21 cellular contexts compared by ENCODE assay signal in the genomic region with DNA sequence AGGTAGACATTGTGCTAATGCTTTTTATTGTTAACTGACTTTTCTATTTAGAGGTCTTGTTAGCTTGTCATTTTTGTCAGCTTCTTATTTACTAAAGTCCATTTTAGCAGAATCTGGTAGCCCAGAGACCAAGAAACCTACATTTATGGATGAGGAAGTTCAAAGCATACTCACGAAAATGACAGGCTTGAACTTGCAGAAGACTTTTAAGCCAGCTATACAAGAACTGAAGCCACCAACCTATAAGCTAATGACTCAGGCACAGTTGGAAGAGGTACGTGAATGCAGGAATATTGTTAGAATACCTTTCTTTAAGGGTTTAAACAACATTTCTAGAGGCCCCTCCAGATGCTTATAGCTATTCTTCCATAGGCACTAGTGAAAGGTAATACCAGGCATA. TPM values are rescaled to one million over a fixed set of nuclear protein-coding genes. Genes with fewer than 3 reads are reported as not detected.
A peak's percentile ranks its signal among the peaks of the same experiment; 100 is the strongest.
DNase-seq lines count a peak whose midpoint lies in the region; ATAC-seq and TF ChIP-seq lines count a peak whose summit lies in the region.
"Had no signal": no experiment of that assay in that cellular context is flagged by ENCODE, and none has a peak within 500 bp of the region (broad histone marks: within the 10 kb centered on the region; RNA-seq: fewer than 3 reads in every experiment).

No MANE protein-coding gene starts in this region.

- no peak overlapping the region for H3K4me3 Mint-ChIP-seq in activated T-cell treated with anti-CD3 and anti-CD28 coated beads, Interleukin-2, amount 50 U/mL, for 24 hours
- H3K4me3 Mint-ChIP-seq in activated CD8-positive, alpha-beta T cell treated with anti-CD3 and anti-CD28 coated beads for 36 hours = no peak overlapping the region
- H3K4me3 Mint-ChIP-seq: B cell; CD4-positive, CD25-positive, alpha-beta regulatory T cell; CD8-positive, alpha-beta T cell; HFFc6 had no signal

- TF ChIP-seq POLR2A in tibial nerve (IDR thresholded peaks at IDR 0.05) = no peak

- peaks cover 2% of the 10 kb centered on the region for H3K9me3 Mint-ChIP-seq in activated T-cell treated with anti-CD3 and anti-CD28 coated beads, Interleukin-2, amount 50 U/mL, for 24 hours
- no peaks in the 10 kb centered on the region for H3K9me3 Mint-ChIP-seq in activated CD8-positive, alpha-beta T cell treated with anti-CD3 and anti-CD28 coated beads for 36 hours
- H3K9me3 Mint-ChIP-seq: CD8-positive, alpha-beta T cell; HFFc6 had no signal

- intact Hi-C loops in activated CD8-positive, alpha-beta T cell treated with anti-CD3 and anti-CD28 coated beads for 36 hours (cut with micrococcal nuclease) = no loop called here

- H3K4me3 ChIP-seq in tibial nerve = no peak overlapping the region
- H3K4me3 ChIP-seq: BLaER1, GM12878, HAP-1 had no signal

- 95 to 98% methylated on average over 2 of the region's 2 CpGs for WGBS in tibial nerve, 2 donors

- peaks cover 0 to 58% (median 12%) of the 10 kb centered on the region in 3 donors for H3K36me3 ChIP-seq in tibial nerve

- TF ChIP-seq CTCF in activated CD8-positive, alpha-beta T cell treated with anti-CD3 and anti-CD28 coated beads for 36 hours (IDR thresholded peaks at IDR 0.05) = no peak
- TF ChIP-seq CTCF in tibial nerve (IDR thresholded peaks at IDR 0.05) = no peak

- H3K4me1 Mint-ChIP-seq in activated T-cell treated with anti-CD3 and anti-CD28 coated beads, Interleukin-2, amount 50 U/mL, for 24 hours (ENCODE audit: low read depth) = peaks cover 16% of the 10 kb centered on the region
- H3K4me1 Mint-ChIP-seq in activated CD8-positive, alpha-beta T cell treated with anti-CD3 and anti-CD28 coated beads for 36 hours (ENCODE audit: low read depth) = peaks cover 12% of the 10 kb centered on the region

- H3K27ac Mint-ChIP-seq in activated T-cell treated with anti-CD3 and anti-CD28 coated beads, Interleukin-2, amount 50 U/mL, for 24 hours = peak overlapping the region; percentile 51
- H3K27ac Mint-ChIP-seq in activated CD8-positive, alpha-beta T cell treated with anti-CD3 and anti-CD28 coated beads for 36 hours = no peak overlapping the region
- H3K27ac Mint-ChIP-seq: B cell; CD4-positive, CD25-positive, alpha-beta regulatory T cell; CD8-positive, alpha-beta T cell; HFFc6 had no signal

- H3K4me1 ChIP-seq in tibial nerve = peaks cover 0 to 34% (median 11%) of the 10 kb centered on the region in 4 donors

- H3K27me3 Mint-ChIP-seq in activated T-cell treated with anti-CD3 and anti-CD28 coated beads, Interleukin-2, amount 50 U/mL, for 24 hours = no peaks in the 10 kb centered on the region
- H3K27me3 Mint-ChIP-seq in activated CD8-positive, alpha-beta T cell treated with anti-CD3 and anti-CD28 coated beads for 36 hours = no peaks in the 10 kb centered on the region

- CTCF ChIA-PET in activated CD8-positive, alpha-beta T cell treated with anti-CD3 and anti-CD28 coated beads for 36 hours (lab: Charles Lee) = interaction anchor here (3.1 kb wide), 1 partner anchor 17 kb away, joined by 14 read pairs; no protein-coding TSS in a partner anchor

- no peak for DNase-seq in activated T-cell treated with anti-CD3 and anti-CD28 coated beads, Interleukin-2, amount 50 U/mL, for 24 hours
- no peak for DNase-seq in activated T-cell treated with anti-CD3 and anti-CD28 coated beads, Interleukin-2, amount 50 U/mL, for 48 hours
- no peak for DNase-seq in DMS79 (lab: John Stamatoyannopoulos, UW)
- DNase-seq in activated CD8-positive, alpha-beta T cell treated with anti-CD3 and anti-CD28 coated beads for 36 hours = no peak
- DNase-seq in tibial nerve (ENCODE audit: low spot score in 2 of 2) = no peak
- DNase-seq: Caco-2; CD4-positive, CD25-positive, alpha-beta regulatory T cell; CD8-positive, alpha-beta T cell; DMS153; EL; GDM1; GOT3; HFFc6 had no signal

- TF ChIP-seq EP300 in tibial nerve (IDR thresholded peaks at IDR 0.05) = no peak

- POLR2A ChIA-PET in activated CD8-positive, alpha-beta T cell treated with anti-CD3 and anti-CD28 coated beads for 36 hours (lab: Charles Lee) = interaction anchor here (0.7 to 1.0 kb wide), 2 partner anchors 10 to 36 kb away, joined by 3 to 5 read pairs; no protein-coding TSS in a partner anchor

- H3K27ac ChIP-seq in cingulate gyrus (ENCODE audit: low read depth, low read length) (peak overlapping the region; percentile 33), tibial nerve (no peak overlapping the region)
- H3K27ac ChIP-seq: 22Rv1, BLaER1, C4-2B had no signal

- H3K9me3 ChIP-seq in tibial nerve = no peaks in the 10 kb centered on the region
- H3K9me3 ChIP-seq: BLaER1, Caco-2, HAP-1 had no signal

- H3K27me3 ChIP-seq in tibial nerve = no peaks in the 10 kb centered on the region
- H3K27me3 ChIP-seq: BLaER1 had no signal

- H3K36me3 Mint-ChIP-seq in activated T-cell treated with anti-CD3 and anti-CD28 coated beads, Interleukin-2, amount 50 U/mL, for 24 hours (ENCODE audit: low read depth) = peaks cover 52% of the 10 kb centered on the region
- peaks cover 27% of the 10 kb centered on the region for H3K36me3 Mint-ChIP-seq in activated CD8-positive, alpha-beta T cell treated with anti-CD3 and anti-CD28 coated beads for 36 hours (ENCODE audit: low read depth)

- peak; percentile 46 for ATAC-seq in esophagus mucosa
- no peak for ATAC-seq in activated CD8-positive, alpha-beta T cell treated with anti-CD3 and anti-CD28 coated beads for 36 hours
- ATAC-seq: CD8-positive, alpha-beta T cell; GM12878 had no signal

RNA-seq across cellular contexts. Expression of a gene that starts 3.0 kb away (rescaled TPM):
- 51.1 TPM for total RNA-seq in esophagus mucosa
- 10 to 100 TPM; 67.4 to 68.9 TPM for total RNA-seq in activated CD8-positive, alpha-beta T cell treated with anti-CD3 and anti-CD28 coated beads for 36 hours
- total RNA-seq in tibial nerve = 10 to 100 TPM; 37.7 to 50.7 (median 46.4) TPM

RNA-seq across cellular contexts. Expression of a gene that starts 42.7 kb away (rescaled TPM):
- 75.2 TPM for total RNA-seq in esophagus mucosa
- total RNA-seq in activated CD8-positive, alpha-beta T cell treated with anti-CD3 and anti-CD28 coated beads for 36 hours = 10 to 100 TPM; 81.7 to 83.8 TPM
- 10 to 100 TPM; 59.1 to 72.4 (median 66.0) TPM for total RNA-seq in tibial nerve
